8 cellular contexts compared by ENCODE assay signal in genomic region chr7:105759670-105760548, GRCh38.
A peak's percentile ranks its signal among the peaks of the same experiment; 100 is the strongest.
DNase-seq lines count a peak whose midpoint lies in the region; ATAC-seq and TF ChIP-seq lines count a peak whose summit lies in the region.

No MANE protein-coding gene starts in this region.

- peak overlapping the region; percentile 18 to 39 for H3K27ac Mint-ChIP-seq in effector memory CD8-positive, alpha-beta T cell

- no peak overlapping the region for H3K4me3 ChIP-seq in mucosa of descending colon

- peak; percentile 29 for ATAC-seq in effector memory CD8-positive, alpha-beta T cell (replicated peaks)
- peak; percentile 37 for ATAC-seq in mucosa of descending colon
- ATAC-seq in GM21526 (IDR thresholded peaks at IDR 0.05; ENCODE audit: low FRiP score, unreplicated experiment) = no peak
- no peak for ATAC-seq in HG02840 (IDR thresholded peaks at IDR 0.05; ENCODE audit: low FRiP score, unreplicated experiment)

- H3K4me3 Mint-ChIP-seq in effector memory CD8-positive, alpha-beta T cell = peak overlapping the region in 1 of 2 donors; percentile 2

- no peaks in the 10 kb centered on the region for H3K9me3 Mint-ChIP-seq in effector memory CD8-positive, alpha-beta T cell

- DNase-seq in DMS 273 treated with DMSO at 0.1 percent for 48 hours (lab: John Stamatoyannopoulos, UW) = peak; percentile 67
- DNase-seq in HuH-7.5 (ENCODE audit: low spot score) = peak; percentile 33
- peak; percentile 36 for DNase-seq in RPMI8226
- DNase-seq in effector memory CD8-positive, alpha-beta T cell = peak in 1 of 3 experiments; percentile 5
- DNase-seq in mucosa of descending colon = peak in 2 of 3 donors; percentile 40 to 82
- DNase-seq in activated gamma-delta T cell treated with Interleukin-2 at 50 U/mL for 16 hours = no peak

- H3K4me1 ChIP-seq in mucosa of descending colon (ENCODE audit: low read depth) = no peaks in the 10 kb centered on the region

- intact Hi-C loops in mucosa of descending colon (cut with DNase I, micrococcal nuclease) = loop anchor here (5.0 to 10.0 kb wide), 3 partner anchors 115 to 285 kb away; partner anchors contain the start of gene ATXN7L1 (in 1 of the 2)

- no peak for TF ChIP-seq CTCF in mucosa of descending colon (IDR thresholded peaks at IDR 0.05)

- peaks cover 25 to 38% of the 10 kb centered on the region in 2 donors for H3K4me1 Mint-ChIP-seq in effector memory CD8-positive, alpha-beta T cell (ENCODE audit: low read depth in 2 of 2)

- H3K36me3 ChIP-seq in mucosa of descending colon (ENCODE audit: low read depth) = no peaks in the 10 kb centered on the region

- H3K36me3 Mint-ChIP-seq in effector memory CD8-positive, alpha-beta T cell (ENCODE audit: insufficient read depth) = no peaks in the 10 kb centered on the region

- no peaks in the 10 kb centered on the region for H3K27me3 Mint-ChIP-seq in effector memory CD8-positive, alpha-beta T cell

- H3K9me3 ChIP-seq in mucosa of descending colon = no peaks in the 10 kb centered on the region

Comparison
In these comparisons a context has a peak if more than half of its experiments do, and no peak if none do; other contexts are left out.
1. ATAC-seq: peak in effector memory CD8-positive, alpha-beta T cell (single experiment) and mucosa of descending colon (single experiment); none in GM21526 (single experiment) and HG02840 (single experiment).